5 cellular contexts compared by ENCODE assay signal in genomic region chr7:2220506-2220905, GRCh38.
"Had no signal": no experiment of that assay in that cellular context is flagged by ENCODE, and none has a peak within 500 bp of the region (broad histone marks: within the 10 kb centered on the region; RNA-seq: fewer than 3 reads in every experiment).

No MANE protein-coding gene starts in this region.

- H3K4me1 Mint-ChIP-seq: GM23338, H9 had no signal

- DNase-seq: H9, HCEC 1CT, KBM-7 had no signal

- H3K4me3 Mint-ChIP-seq: GM23338, H9, IgD-negative memory B cell had no signal

- H3K27me3 Mint-ChIP-seq: IgD-negative memory B cell had no signal

- ATAC-seq: GM23338 had no signal

- H3K9me3 Mint-ChIP-seq: GM23338, IgD-negative memory B cell had no signal

- H3K4me3 ChIP-seq: GM23338 had no signal

- H3K27ac Mint-ChIP-seq: GM23338, H9 had no signal

- H3K36me3 Mint-ChIP-seq: IgD-negative memory B cell had no signal
